In genomic region chr7:155643804-155644177, GRCh38 we compare ENCODE assay signal across 8 cellular contexts. TPM values are rescaled to one million over a fixed set of nuclear protein-coding genes. Genes with fewer than 3 reads are reported as not detected.
DNase-seq lines count a peak whose midpoint lies in the region; ATAC-seq and TF ChIP-seq lines count a peak whose summit lies in the region.

No MANE protein-coding gene starts in this region.

- H3K36me3 ChIP-seq in Caco-2 (ENCODE audit: control insufficient read depth, insufficient read depth, low read length), result no peaks in the 10 kb centered on the region; the same call in 1 of the 2 replicates
- no peaks in the 10 kb centered on the region for H3K36me3 ChIP-seq in kidney epithelial cell (ENCODE audit: control insufficient read depth, insufficient read depth, low read length)
- H3K36me3 ChIP-seq in thyroid gland, result no peaks in the 10 kb centered on the region

- 0 to 1% methylated on average over 25 to 32 of the region's 32 CpGs for WGBS in thyroid gland, 2 donors

- H3K4me3 Mint-ChIP-seq in Caco-2 (ENCODE audit: unreplicated experiment), result peak overlapping the region; percentile 98
- peak overlapping the region; percentile 97 for H3K4me3 Mint-ChIP-seq in activated naive CD8-positive, alpha-beta T cell treated with anti-CD3 and anti-CD28 coated beads, Interleukin-2, amount 10 ng/mL, durations not matched to agents 7 days and 5 days

- DNase-seq in Caco-2, result no peak
- DNase-seq in activated naive CD8-positive, alpha-beta T cell treated with anti-CD3 and anti-CD28 coated beads, Interleukin-2, amount 10 ng/mL, durations not matched to agents 7 days and 5 days, result no peak
- DNase-seq in kidney epithelial cell (ENCODE audit: low read depth), result no peak
- DNase-seq in thyroid gland, result no peak
- DNase-seq in activated CD4-positive, alpha-beta T cell treated with anti-CD3 and anti-CD28 coated beads for 4 hours, result no peak
- DNase-seq in effector CD4-positive, alpha-beta T cell, result no peak
- no peak for DNase-seq in NCI-H1930 (lab: John Stamatoyannopoulos, UW)

- intact Hi-C loops in Caco-2 (cut with micrococcal nuclease; ENCODE audit: unreplicated experiment), result loop anchor here (1.0 to 2.0 kb wide), 3 partner anchors 21 to 45 kb away; no protein-coding TSS in a partner anchor
- intact Hi-C loops in thyroid gland (cut with DNase I), result no loop called here

- no TSS peak for BruUV-seq in Caco-2 (replicated peaks; lab: Mats Ljungman, UMichigan)

- peak overlapping the region; percentile 95 for H3K4me3 ChIP-seq in Caco-2 (ENCODE audit: low read depth, low read length)
- peak overlapping the region; percentile 88 for H3K4me3 ChIP-seq in kidney epithelial cell (ENCODE audit: low read depth, low read length)
- peak overlapping the region; percentile 91 to 97 (median 93) for H3K4me3 ChIP-seq in thyroid gland (replicated peaks in 1 of 3)

- H3K9me3 Mint-ChIP-seq in Caco-2 (ENCODE audit: unreplicated experiment), result peaks cover 26% of the 10 kb centered on the region
- H3K9me3 Mint-ChIP-seq in activated naive CD8-positive, alpha-beta T cell treated with anti-CD3 and anti-CD28 coated beads, Interleukin-2, amount 10 ng/mL, durations not matched to agents 7 days and 5 days, result peaks cover 4% of the 10 kb centered on the region

- H3K4me1 Mint-ChIP-seq in Caco-2 (ENCODE audit: low read depth, unreplicated experiment), result peaks cover 29% of the 10 kb centered on the region
- peaks cover 29% of the 10 kb centered on the region for H3K4me1 Mint-ChIP-seq in activated naive CD8-positive, alpha-beta T cell treated with anti-CD3 and anti-CD28 coated beads, Interleukin-2, amount 10 ng/mL, durations not matched to agents 7 days and 5 days

- POLR2A ChIA-PET in Caco-2 (lab: Charles Lee), result interaction anchor here (0.7 to 1.4 kb wide), 6 partner anchors 21 to 347 kb away, joined by 3 to 17 read pairs (median 4); no protein-coding TSS in a partner anchor
- POLR2A ChIA-PET in activated naive CD8-positive, alpha-beta T cell treated with anti-CD3 and anti-CD28 coated beads, Interleukin-2, amount 10 ng/mL, durations not matched to agents 7 days and 5 days (lab: Charles Lee), result interaction anchor here (0.6 to 1.5 kb wide), 20 partner anchors 8 to 1693 kb away, joined by 3 to 8 read pairs (median 3); partner anchors contain the start of genes DNAJB6, LMBR1 and PAXIP1

- CTCF ChIA-PET in Caco-2 (lab: Charles Lee), result interaction anchor here (0.6 to 1.6 kb wide), 3 partner anchors 18 to 45 kb away, joined by 5 to 13 read pairs (median 10); no protein-coding TSS in a partner anchor

- H3K27ac Mint-ChIP-seq in Caco-2 (ENCODE audit: unreplicated experiment), result peak overlapping the region; percentile 98
- H3K27ac Mint-ChIP-seq in activated naive CD8-positive, alpha-beta T cell treated with anti-CD3 and anti-CD28 coated beads, Interleukin-2, amount 10 ng/mL, durations not matched to agents 7 days and 5 days, result peak overlapping the region; percentile 99

- H3K9me3 ChIP-seq in Caco-2 (peaks cover 8% of the 10 kb centered on the region), thyroid gland (no peaks in the 10 kb centered on the region)

- no peaks in the 10 kb centered on the region for H3K27me3 Mint-ChIP-seq in Caco-2 (ENCODE audit: insufficient read depth, unreplicated experiment)
- H3K27me3 Mint-ChIP-seq in activated naive CD8-positive, alpha-beta T cell treated with anti-CD3 and anti-CD28 coated beads, Interleukin-2, amount 10 ng/mL, durations not matched to agents 7 days and 5 days, result no peaks in the 10 kb centered on the region

- H3K27ac ChIP-seq in thyroid gland, result peak overlapping the region; percentile 92 to 95 (median 95)

- peak; percentile 1 for ATAC-seq in HG02981 (IDR thresholded peaks at IDR 0.05; ENCODE audit: unreplicated experiment)
- no peak for ATAC-seq in activated naive CD8-positive, alpha-beta T cell treated with anti-CD3 and anti-CD28 coated beads, Interleukin-2, amount 10 ng/mL, durations not matched to agents 7 days and 5 days (ENCODE audit: low read depth)

- TF ChIP-seq CTCF in Caco-2 (IDR thresholded peaks at IDR 0.05; ENCODE audit: insufficient read depth in 1 of 2, low read depth in 1 of 2, low read length in 1 of 2, severe bottlenecking in 1 of 2, unreplicated experiment in 1 of 2) (no peak), kidney epithelial cell (IDR thresholded peaks at IDR 0.05; ENCODE audit: insufficient read depth, low read length, poor library complexity, severe bottlenecking) (no peak), thyroid gland (IDR thresholded peaks at IDR 0.05) (no peak)

- TF ChIP-seq POLR2A in thyroid gland (IDR thresholded peaks at IDR 0.05), result no peak

- H3K36me3 Mint-ChIP-seq in Caco-2 (ENCODE audit: insufficient read depth, unreplicated experiment), result peaks cover 37% of the 10 kb centered on the region
- H3K36me3 Mint-ChIP-seq in activated naive CD8-positive, alpha-beta T cell treated with anti-CD3 and anti-CD28 coated beads, Interleukin-2, amount 10 ng/mL, durations not matched to agents 7 days and 5 days, result peaks cover 55% of the 10 kb centered on the region

- H3K27me3 ChIP-seq in Caco-2 (replicated peaks; ENCODE audit: control insufficient read depth, insufficient read depth, low read length) (no peaks in the 10 kb centered on the region), kidney epithelial cell (ENCODE audit: control insufficient read depth, insufficient read depth, low read length) (no peaks in the 10 kb centered on the region), thyroid gland (no peaks in the 10 kb centered on the region)

- peaks cover 15% of the 10 kb centered on the region for H3K4me1 ChIP-seq in Caco-2
- peaks cover 10 to 18% of the 10 kb centered on the region in 2 donors for H3K4me1 ChIP-seq in thyroid gland

RNA-seq across cellular contexts. Expression of gene RBM33, which starts 0.7 kb away (rescaled TPM):
- total RNA-seq in Caco-2 (2022), result 82.8 and 89.9 TPM in 2 replicates
- total RNA-seq in activated naive CD8-positive, alpha-beta T cell treated with anti-CD3 and anti-CD28 coated beads, Interleukin-2, amount 10 ng/mL, durations not matched to agents 7 days and 5 days, result 100 to 1,000 TPM; 119 to 122 TPM
- total RNA-seq in kidney epithelial cell, result 17.5 and 25.0 TPM in 2 replicates
- 10 to 100 TPM; 35.7 to 59.9 (median 44.5) TPM for total RNA-seq in thyroid gland
